Comparison of ENCODE assay signal across 1 cellular context in the genomic region with DNA sequence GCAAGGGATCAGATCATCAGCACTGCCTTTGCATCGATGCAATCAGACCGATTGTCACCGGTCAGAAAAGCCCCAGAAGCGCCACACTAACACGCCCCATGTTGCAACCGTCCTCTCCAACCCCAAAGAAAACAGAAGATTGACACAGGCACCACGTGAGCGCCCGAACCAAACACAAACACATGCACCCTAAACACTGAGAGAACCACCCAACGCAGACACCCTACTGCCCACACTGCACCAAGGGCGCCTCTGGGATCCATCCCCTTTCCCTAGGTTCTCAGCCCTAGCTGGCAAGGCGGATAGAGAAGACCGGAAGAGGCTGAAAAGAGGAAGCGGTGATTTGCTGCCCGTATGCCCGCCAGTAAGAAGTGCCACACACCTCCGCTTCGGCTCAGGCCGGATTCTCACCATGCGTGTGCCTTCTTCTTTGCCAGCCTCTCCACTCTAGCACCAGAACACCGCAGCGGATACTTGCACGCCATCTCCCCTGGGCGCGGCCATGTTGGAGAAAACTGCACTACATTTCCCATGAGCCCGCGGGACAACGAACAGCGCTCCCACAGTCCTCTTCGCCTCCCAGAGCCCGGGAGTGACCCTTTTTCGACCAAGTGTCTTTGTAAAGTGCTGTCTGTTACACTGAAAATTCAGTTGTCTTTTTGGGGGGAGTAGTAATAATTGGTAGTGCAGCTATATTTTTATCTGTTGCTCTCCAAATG.
A peak's percentile ranks its signal among the peaks of the same experiment; 100 is the strongest.
TF ChIP-seq lines count a peak whose summit lies in the region.

TSS of gene ALKBH8 (minus strand) at position 517 of the 719 bp plus-strand sequence. CDS start 4,842 bp downstream, outside the sequence.

TF ChIP-seq in GM12878, 131 proteins besides CTCF, POLR2A, EP300 and RAD21 (continued from another document and continues in another):
- TF ChIP-seq ZBTB11 (CRISPR knock-in tag; IDR thresholded peaks at IDR 0.05): no peak
- TF ChIP-seq, protein P1, sequence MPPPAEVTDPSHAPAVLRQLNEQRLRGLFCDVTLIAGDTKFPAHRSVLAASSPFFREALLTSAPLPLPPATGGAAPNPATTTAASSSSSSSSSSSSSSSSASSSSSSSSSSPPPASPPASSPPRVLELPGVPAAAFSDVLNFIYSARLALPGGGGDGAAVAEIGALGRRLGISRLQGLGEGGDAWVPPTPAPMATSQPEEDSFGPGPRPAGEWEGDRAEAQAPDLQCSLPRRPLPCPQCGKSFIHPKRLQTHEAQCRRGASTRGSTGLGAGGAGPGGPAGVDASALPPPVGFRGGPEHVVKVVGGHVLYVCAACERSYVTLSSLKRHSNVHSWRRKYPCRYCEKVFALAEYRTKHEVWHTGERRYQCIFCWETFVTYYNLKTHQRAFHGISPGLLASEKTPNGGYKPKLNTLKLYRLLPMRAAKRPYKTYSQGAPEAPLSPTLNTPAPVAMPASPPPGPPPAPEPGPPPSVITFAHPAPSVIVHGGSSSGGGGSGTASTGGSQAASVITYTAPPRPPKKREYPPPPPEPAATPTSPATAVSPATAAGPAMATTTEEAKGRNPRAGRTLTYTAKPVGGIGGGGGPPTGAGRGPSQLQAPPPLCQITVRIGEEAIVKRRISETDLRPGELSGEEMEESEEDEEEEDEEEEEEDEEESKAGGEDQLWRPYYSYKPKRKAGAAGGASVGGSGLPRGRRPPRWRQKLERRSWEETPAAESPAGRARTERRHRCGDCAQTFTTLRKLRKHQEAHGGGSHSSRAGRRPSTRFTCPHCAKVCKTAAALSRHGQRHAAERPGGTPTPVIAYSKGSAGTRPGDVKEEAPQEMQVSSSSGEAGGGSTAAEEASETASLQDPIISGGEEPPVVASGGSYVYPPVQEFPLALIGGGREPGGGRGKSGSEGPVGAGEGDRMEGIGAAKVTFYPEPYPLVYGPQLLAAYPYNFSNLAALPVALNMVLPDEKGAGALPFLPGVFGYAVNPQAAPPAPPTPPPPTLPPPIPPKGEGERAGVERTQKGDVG (CRISPR knock-in tag; IDR thresholded peaks at IDR 0.05): no peak
- peak; percentile 53; the same call in 1 of the 2 replicates for TF ChIP-seq USF2 (IDR thresholded peaks at IDR 0.05; ENCODE audit: borderline replicate concordance, low read depth, low read length)
- TF ChIP-seq ETV6 (conservative IDR thresholded peaks at IDR 0.05 in 1 of 2, IDR thresholded peaks at IDR 0.05 in 1 of 2; ENCODE audit: borderline replicate concordance in 1 of 2, low read depth in 1 of 2): no peak
- TF ChIP-seq RBBP5 (conservative IDR thresholded peaks at IDR 0.05): 0 out of 2 replicates have a peak, but pooled peaks have one; percentile 44
- no peak for TF ChIP-seq PAX8 (IDR thresholded peaks at IDR 0.05)
- TF ChIP-seq DPF2 (IDR thresholded peaks at IDR 0.05): peak; percentile 53; the same call in 1 of the 2 replicates
- peak; percentile 20 for TF ChIP-seq MEF2B (IDR thresholded peaks at IDR 0.05; ENCODE audit: partially characterized antibody, poor library complexity, severe bottlenecking)
- TF ChIP-seq, protein P2, sequence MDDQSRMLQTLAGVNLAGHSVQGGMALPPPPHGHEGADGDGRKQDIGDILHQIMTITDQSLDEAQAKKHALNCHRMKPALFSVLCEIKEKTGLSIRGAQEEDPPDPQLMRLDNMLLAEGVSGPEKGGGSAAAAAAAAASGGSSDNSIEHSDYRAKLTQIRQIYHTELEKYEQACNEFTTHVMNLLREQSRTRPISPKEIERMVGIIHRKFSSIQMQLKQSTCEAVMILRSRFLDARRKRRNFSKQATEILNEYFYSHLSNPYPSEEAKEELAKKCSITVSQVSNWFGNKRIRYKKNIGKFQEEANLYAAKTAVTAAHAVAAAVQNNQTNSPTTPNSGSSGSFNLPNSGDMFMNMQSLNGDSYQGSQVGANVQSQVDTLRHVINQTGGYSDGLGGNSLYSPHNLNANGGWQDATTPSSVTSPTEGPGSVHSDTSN (IDR thresholded peaks at IDR 0.05; ENCODE audit: insufficient replicate concordance, low read depth, low read length): peak; percentile 85
- TF ChIP-seq JUND (IDR thresholded peaks at IDR 0.05; ENCODE audit: low read depth, low read length): no peak
- 0 out of 2 replicates have a peak, but pooled peaks have one; percentile 62 for TF ChIP-seq GABPA (IDR thresholded peaks at IDR 0.05; ENCODE audit: low read depth)
- no peak for TF ChIP-seq KAT2A (conservative IDR thresholded peaks at IDR 0.05; ENCODE audit: control insufficient read depth, low read depth, low read length)
- TF ChIP-seq SMAD1 (IDR thresholded peaks at IDR 0.05; ENCODE audit: low read depth, partially characterized antibody): peak; percentile 22
- no peak for TF ChIP-seq TCF7 (IDR thresholded peaks at IDR 0.05; ENCODE audit: borderline replicate concordance)
- peak; percentile 58; the same call in 1 of the 2 replicates for TF ChIP-seq RB1 (IDR thresholded peaks at IDR 0.05; ENCODE audit: borderline replicate concordance)
- TF ChIP-seq MTA2 (IDR thresholded peaks at IDR 0.05; ENCODE audit: low read depth): 0 out of 2 replicates have a peak, but pooled peaks have one; percentile 46
- no peak for TF ChIP-seq FOXM1 (IDR thresholded peaks at IDR 0.05; ENCODE audit: low read depth, low read length)
- peak; percentile 88 for TF ChIP-seq ASH2L (IDR thresholded peaks at IDR 0.05; ENCODE audit: borderline replicate concordance, low read depth)
- TF ChIP-seq CREM (IDR thresholded peaks at IDR 0.05; ENCODE audit: low read depth): peak; percentile 81
- TF ChIP-seq, protein P3, sequence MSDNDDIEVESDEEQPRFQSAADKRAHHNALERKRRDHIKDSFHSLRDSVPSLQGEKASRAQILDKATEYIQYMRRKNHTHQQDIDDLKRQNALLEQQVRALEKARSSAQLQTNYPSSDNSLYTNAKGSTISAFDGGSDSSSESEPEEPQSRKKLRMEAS (IDR thresholded peaks at IDR 0.05; ENCODE audit: low read depth, low read length): peak; percentile 93
- TF ChIP-seq ELK1 (IDR thresholded peaks at IDR 0.05; ENCODE audit: low read depth, low read length): peak; percentile 70
- TF ChIP-seq IRF3 (IDR thresholded peaks at IDR 0.05): no peak
- TF ChIP-seq BACH1 (IDR thresholded peaks at IDR 0.05; ENCODE audit: borderline replicate concordance): 0 out of 2 replicates have a peak, but pooled peaks have one; percentile 19
- peak; percentile 77 for TF ChIP-seq ZBTB40 (IDR thresholded peaks at IDR 0.05; ENCODE audit: borderline replicate concordance)
- TF ChIP-seq PML (IDR thresholded peaks at IDR 0.05; ENCODE audit: low read length): peak; percentile 78; the same call in 1 of the 2 replicates
- no peak for TF ChIP-seq ZNF622 (IDR thresholded peaks at IDR 0.05)
- TF ChIP-seq YBX1 (IDR thresholded peaks at IDR 0.05): no peak
- peak; percentile 63 for TF ChIP-seq E2F8 (IDR thresholded peaks at IDR 0.05; ENCODE audit: low read depth, partially characterized antibody)
- 0 out of 4 replicates have a peak, but pooled peaks of 1 of the 2 experiments have one; percentile 45 for TF ChIP-seq CEBPB (IDR thresholded peaks at IDR 0.05; ENCODE audit: borderline replicate concordance in 1 of 2, low read depth in 2 of 2, low read length in 2 of 2)
- no peak for TF ChIP-seq SMC3 (IDR thresholded peaks at IDR 0.05; ENCODE audit: borderline replicate concordance, low read length)
- no peak for TF ChIP-seq STAT3 (IDR thresholded peaks at IDR 0.05; ENCODE audit: low read depth, low read length)
- TF ChIP-seq, protein P4, sequence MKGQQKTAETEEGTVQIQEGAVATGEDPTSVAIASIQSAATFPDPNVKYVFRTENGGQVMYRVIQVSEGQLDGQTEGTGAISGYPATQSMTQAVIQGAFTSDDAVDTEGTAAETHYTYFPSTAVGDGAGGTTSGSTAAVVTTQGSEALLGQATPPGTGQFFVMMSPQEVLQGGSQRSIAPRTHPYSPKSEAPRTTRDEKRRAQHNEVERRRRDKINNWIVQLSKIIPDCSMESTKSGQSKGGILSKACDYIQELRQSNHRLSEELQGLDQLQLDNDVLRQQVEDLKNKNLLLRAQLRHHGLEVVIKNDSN (IDR thresholded peaks at IDR 0.05; ENCODE audit: borderline replicate concordance, extremely low read length, insufficient read depth, low read depth, low read length): peak; percentile 64
- TF ChIP-seq SREBF1 (IDR thresholded peaks at IDR 0.05; ENCODE audit: low read length): peak; percentile 72
- peak; percentile 19; the same call in 1 of the 2 replicates for TF ChIP-seq IRF4 (IDR thresholded peaks at IDR 0.05; ENCODE audit: low read depth, low read length)
